Comparison of ENCODE assay signal across 34 cellular contexts in the genomic region with DNA sequence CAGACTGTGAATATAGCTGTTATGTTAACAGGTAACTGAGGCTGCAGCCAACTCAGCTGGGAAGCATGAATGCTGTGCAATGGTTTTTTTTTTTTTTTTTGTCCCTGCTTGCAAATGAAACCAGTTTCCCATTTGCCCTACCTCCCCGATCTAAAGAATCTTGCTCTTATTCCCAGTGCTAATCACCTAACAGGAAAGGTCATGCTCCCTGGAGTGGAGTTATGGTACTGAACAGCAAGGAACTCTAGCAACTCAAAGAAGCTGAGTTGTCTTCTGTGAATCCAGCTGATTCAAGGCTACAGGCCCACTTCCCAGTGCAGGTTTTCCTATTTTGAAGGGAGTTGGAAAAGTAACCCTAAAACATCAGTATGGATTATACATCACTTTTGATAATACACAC. TPM values are rescaled to one million over a fixed set of nuclear protein-coding genes. Genes with fewer than 3 reads are reported as not detected.
"Had no signal": no experiment of that assay in that cellular context is flagged by ENCODE, and none has a peak within 500 bp of the region (broad histone marks: within the 10 kb centered on the region; RNA-seq: fewer than 3 reads in every experiment).

No MANE protein-coding gene starts in this region.

- H3K4me2 ChIP-seq: hepatocyte had no signal

- H3K27me3 ChIP-seq: colonic mucosa, foreskin keratinocyte, gastroesophageal sphincter, hepatocyte, ovary, sigmoid colon, upper lobe of left lung had no signal

- DNase-seq: colonic mucosa; effector CD8-positive, alpha-beta T cell; foreskin keratinocyte; heart left ventricle; mesenchymal stem cell; midbrain; naive thymus-derived CD4-positive, alpha-beta T cell; occipital lobe; ovary; posterior cingulate gyrus; psoas muscle; right cardiac atrium; sigmoid colon; stimulated activated CD4-positive, alpha-beta T cell treated with anti-CD3 and anti-CD28 coated beads, Interleukin-2, amount 100 ng/mL, for 24 hours; stimulated activated CD4-positive, alpha-beta T cell treated with anti-CD3 and anti-CD28 coated beads, Interleukin-4, amount 100 ng/mL, for 4 hours; stimulated activated naive CD8-positive, alpha-beta T cell treated with anti-CD3 and anti-CD28 coated beads, Interleukin-15, Interleukin-2, amounts not matched to agents 100 U/mL and 50 U/mL, for 24 hours; upper lobe of left lung had no signal

- FAIRE-seq: endothelial cell of umbilical vein, keratinocyte, urothelium cell line had no signal

- H3K27ac ChIP-seq: colonic mucosa, esophagus muscularis mucosa, foreskin keratinocyte, gastroesophageal sphincter, heart left ventricle, hepatocyte, ovary, psoas muscle, sigmoid colon, thoracic aorta, tibial nerve, upper lobe of left lung had no signal

- H3K79me2 ChIP-seq: hepatocyte had no signal

- H3K4me1 ChIP-seq: colonic mucosa, esophagus muscularis mucosa, foreskin keratinocyte, gastroesophageal sphincter, heart left ventricle, psoas muscle, sigmoid colon, tibial nerve, upper lobe of left lung had no signal

- H3K9me3 ChIP-seq: colonic mucosa, esophagus muscularis mucosa, gastroesophageal sphincter, heart left ventricle, ovary, psoas muscle, sigmoid colon, thoracic aorta, tibial nerve, upper lobe of left lung had no signal

- H3K36me3 ChIP-seq: colonic mucosa, esophagus muscularis mucosa, gastroesophageal sphincter, heart left ventricle, ovary, sigmoid colon, thoracic aorta, tibial nerve, upper lobe of left lung had no signal

- H2AFZ ChIP-seq: hepatocyte had no signal

- H3K4me3 ChIP-seq: colonic mucosa, esophagus muscularis mucosa, gastroesophageal sphincter, heart left ventricle, hepatocyte, ovary, psoas muscle, sigmoid colon, thoracic aorta, tibial nerve, upper lobe of left lung had no signal

RNA-seq across cellular contexts. Expression of a gene that starts 52.1 kb away (rescaled TPM):
- total RNA-seq: chondrocyte; colonic mucosa; endothelial cell of umbilical vein; epithelial cell of proximal tubule; esophagus muscularis mucosa; fibroblast of lung; foreskin keratinocyte; gastroesophageal sphincter; heart left ventricle; left lobe of liver; lower leg skin; lung microvascular endothelial cell; mucosa of gallbladder; naive thymus-derived CD4-positive, alpha-beta T cell; ovary; psoas muscle; renal cortical epithelial cell; right cardiac atrium; sigmoid colon; skeletal muscle tissue; thoracic aorta; upper lobe of left lung had no signal
- polyA plus RNA-seq: endothelial cell of umbilical vein; fibroblast of lung; foreskin keratinocyte; heart left ventricle; hepatocyte; keratinocyte; naive thymus-derived CD4-positive, alpha-beta T cell; ovary; psoas muscle; right cardiac atrium; sigmoid colon had no signal
